ENCODE assay signal across 13 cellular contexts in genomic region chr10:102455893-102456471, GRCh38. TPM values are rescaled to one million over a fixed set of nuclear protein-coding genes. Genes with fewer than 3 reads are reported as not detected.
DNase-seq lines count a peak whose midpoint lies in the region; ATAC-seq, FAIRE-seq and TF ChIP-seq lines count a peak whose summit lies in the region.
"Had no signal": no experiment of that assay in that cellular context is flagged by ENCODE, and none has a peak within 500 bp of the region (broad histone marks: within the 10 kb centered on the region; RNA-seq: fewer than 3 reads in every experiment).

No MANE protein-coding gene starts in this region.

- peaks cover 20% of the 10 kb centered on the region for H3K4me1 ChIP-seq in keratinocyte (ENCODE audit: control insufficient read depth, extremely low read depth, insufficient read depth, low read length)

- H3K79me2 ChIP-seq in keratinocyte (ENCODE audit: control insufficient read depth, insufficient read depth, low read length), result no peaks in the 10 kb centered on the region

- WGBS in lower leg skin, 2 donors, result 59 to 72% methylated on average over 7 of the region's 7 CpGs

- ATAC-seq in activated naive CD8-positive, alpha-beta T cell treated with anti-CD3 and anti-CD28 coated beads, Interleukin-2, amount 50 U/mL, for 24 hours, result no peak
- no peak for ATAC-seq in natural killer cell treated with Interleukin-12 subunit alpha and Interleukin-12 subunit beta and Interleukin-15 and Interleukin-18, amount 100 ng/mL, for 72 hours
- ATAC-seq: stimulated activated naive CD8-positive, alpha-beta T cell treated with anti-CD3 and anti-CD28 coated beads, Interleukin-15, amount 100 ng/mL, for 72 hours had no signal

- H4K20me1 ChIP-seq in keratinocyte (ENCODE audit: control insufficient read depth, extremely low read depth, insufficient read depth, low read length), result no peaks in the 10 kb centered on the region

- H2AFZ ChIP-seq in keratinocyte (ENCODE audit: control insufficient read depth, low read length), result no peak overlapping the region

- H3K27me3 Mint-ChIP-seq in HFFc6 (ENCODE audit: insufficient read depth), result peaks cover 11% of the 10 kb centered on the region
- H3K27me3 Mint-ChIP-seq in activated naive CD8-positive, alpha-beta T cell treated with anti-CD3 and anti-CD28 coated beads, Interleukin-2, amount 50 U/mL, for 24 hours, result no peaks in the 10 kb centered on the region
- H3K27me3 Mint-ChIP-seq in natural killer cell treated with Interleukin-12 subunit alpha and Interleukin-12 subunit beta and Interleukin-15 and Interleukin-18, amount 100 ng/mL, for 72 hours, result no peaks in the 10 kb centered on the region
- H3K27me3 Mint-ChIP-seq: dendritic cell treated with granulocyte-macrophage colony-stimulating factor and Interleukin-4, amounts not matched to agents 40 ng/mL and 50 ng/mL, for 4 days; stimulated activated naive CD8-positive, alpha-beta T cell treated with anti-CD3 and anti-CD28 coated beads, Interleukin-15, amount 100 ng/mL, for 72 hours had no signal

- dilution Hi-C loops in keratinocyte (cut with MboI; ENCODE audit: extremely low pct_ligation_motif_present, low sequenced_read_pairs), result no loop called here

- TF ChIP-seq CTCF in AG09319 (IDR thresholded peaks at IDR 0.05; ENCODE audit: low read depth, low read length) (no peak), HFFc6 (IDR thresholded peaks at IDR 0.05) (no peak), keratinocyte (optimal IDR thresholded peaks at IDR 0.05 in 1 of 3, IDR thresholded peaks at IDR 0.05 in 1 of 3, conservative IDR thresholded peaks at IDR 0.05 in 1 of 3; ENCODE audit: extremely low read depth in 1 of 3, insufficient read depth in 2 of 3, low read length in 3 of 3) (no peak), lower leg skin (IDR thresholded peaks at IDR 0.05) (no peak)

- TF ChIP-seq POLR2A in lower leg skin (IDR thresholded peaks at IDR 0.05), result no peak

- H3K9ac ChIP-seq in keratinocyte (ENCODE audit: control insufficient read depth, extremely low read depth, insufficient read depth, low read length), result no peak overlapping the region

- no peaks in the 10 kb centered on the region for H3K9me3 ChIP-seq in keratinocyte (ENCODE audit: control insufficient read depth, low read depth, low read length)

- no peak for FAIRE-seq in keratinocyte (lab: Jason Lieb, UNC)
- FAIRE-seq: small intestine had no signal

- peaks cover 51% of the 10 kb centered on the region for H3K4me1 Mint-ChIP-seq in HFFc6 (ENCODE audit: low read depth)
- H3K4me1 Mint-ChIP-seq in activated naive CD8-positive, alpha-beta T cell treated with anti-CD3 and anti-CD28 coated beads, Interleukin-2, amount 50 U/mL, for 24 hours, result peaks cover 38% of the 10 kb centered on the region
- peaks cover 19 to 20% of the 10 kb centered on the region in 2 donors for H3K4me1 Mint-ChIP-seq in natural killer cell treated with Interleukin-12 subunit alpha and Interleukin-12 subunit beta and Interleukin-15 and Interleukin-18, amount 100 ng/mL, for 72 hours (ENCODE audit: low read depth in 2 of 2)

- peak overlapping the region; percentile 77 for H3K27ac Mint-ChIP-seq in HFFc6
- H3K27ac Mint-ChIP-seq in activated naive CD8-positive, alpha-beta T cell treated with anti-CD3 and anti-CD28 coated beads, Interleukin-2, amount 50 U/mL, for 24 hours, result peak overlapping the region; percentile 74
- H3K27ac Mint-ChIP-seq in natural killer cell treated with Interleukin-12 subunit alpha and Interleukin-12 subunit beta and Interleukin-15 and Interleukin-18, amount 100 ng/mL, for 72 hours, result peak overlapping the region in 1 of 2 donors; percentile 33
- H3K27ac Mint-ChIP-seq: dendritic cell treated with granulocyte-macrophage colony-stimulating factor and Interleukin-4, amounts not matched to agents 40 ng/mL and 50 ng/mL, for 4 days had no signal

- no peaks in the 10 kb centered on the region for H3K27me3 ChIP-seq in keratinocyte (ENCODE audit: control insufficient read depth, extremely low read depth, insufficient read depth, low read length)

- peaks cover 3% of the 10 kb centered on the region for H3K9me1 ChIP-seq in keratinocyte (ENCODE audit: control insufficient read depth, extremely low read depth, insufficient read depth, low read length)

- H3K4me3 ChIP-seq in keratinocyte (ENCODE audit: control insufficient read depth in 2 of 3, extremely low read depth in 1 of 3, insufficient read depth in 2 of 3, low read depth in 1 of 3, low read length in 3 of 3) (no peak overlapping the region), lower leg skin (ENCODE audit: low read depth, poor library complexity, severe bottlenecking) (no peak overlapping the region)

- peak overlapping the region; percentile 24 for H3K27ac ChIP-seq in keratinocyte (ENCODE audit: control insufficient read depth, insufficient read depth, low read length)

- H3K36me3 Mint-ChIP-seq in HFFc6 (ENCODE audit: low read depth), result peaks cover 5% of the 10 kb centered on the region; the same call in 1 of the 2 replicates
- peaks cover 25% of the 10 kb centered on the region for H3K36me3 Mint-ChIP-seq in activated naive CD8-positive, alpha-beta T cell treated with anti-CD3 and anti-CD28 coated beads, Interleukin-2, amount 50 U/mL, for 24 hours (ENCODE audit: low read depth)
- H3K36me3 Mint-ChIP-seq in natural killer cell treated with Interleukin-12 subunit alpha and Interleukin-12 subunit beta and Interleukin-15 and Interleukin-18, amount 100 ng/mL, for 72 hours, result peaks cover 7% of the 10 kb centered on the region

- no peak overlapping the region for H3K4me3 Mint-ChIP-seq in HFFc6
- H3K4me3 Mint-ChIP-seq in activated naive CD8-positive, alpha-beta T cell treated with anti-CD3 and anti-CD28 coated beads, Interleukin-2, amount 50 U/mL, for 24 hours, result no peak overlapping the region
- H3K4me3 Mint-ChIP-seq in natural killer cell treated with Interleukin-12 subunit alpha and Interleukin-12 subunit beta and Interleukin-15 and Interleukin-18, amount 100 ng/mL, for 72 hours, result no peak overlapping the region
- H3K4me3 Mint-ChIP-seq: dendritic cell treated with granulocyte-macrophage colony-stimulating factor and Interleukin-4, amounts not matched to agents 40 ng/mL and 50 ng/mL, for 4 days; stimulated activated naive CD8-positive, alpha-beta T cell treated with anti-CD3 and anti-CD28 coated beads, Interleukin-15, amount 100 ng/mL, for 72 hours had no signal

- no peaks in the 10 kb centered on the region for H3K9me3 Mint-ChIP-seq in HFFc6
- H3K9me3 Mint-ChIP-seq in activated naive CD8-positive, alpha-beta T cell treated with anti-CD3 and anti-CD28 coated beads, Interleukin-2, amount 50 U/mL, for 24 hours, result no peaks in the 10 kb centered on the region
- H3K9me3 Mint-ChIP-seq in natural killer cell treated with Interleukin-12 subunit alpha and Interleukin-12 subunit beta and Interleukin-15 and Interleukin-18, amount 100 ng/mL, for 72 hours, result no peaks in the 10 kb centered on the region
- H3K9me3 Mint-ChIP-seq: dendritic cell treated with granulocyte-macrophage colony-stimulating factor and Interleukin-4, amounts not matched to agents 40 ng/mL and 50 ng/mL, for 4 days; stimulated activated naive CD8-positive, alpha-beta T cell treated with anti-CD3 and anti-CD28 coated beads, Interleukin-15, amount 100 ng/mL, for 72 hours had no signal

- DNase-seq in AG09319 (ENCODE audit: extremely low read depth, low read depth) (peak; percentile 69), HFFc6 (peak; percentile 67), keratinocyte (ENCODE audit: low read depth, low spot score) (no peak), NAMALWA (ENCODE audit: low spot score) (no peak), cerebellar nuclear complex (lab: John Stamatoyannopoulos, UW) (no peak), lower leg skin (ENCODE audit: low spot score in 2 of 2) (no peak)
- DNase-seq in activated naive CD8-positive, alpha-beta T cell treated with anti-CD3 and anti-CD28 coated beads, Interleukin-2, amount 50 U/mL, for 24 hours, result no peak
- no peak for DNase-seq in natural killer cell treated with Interleukin-12 subunit alpha and Interleukin-12 subunit beta and Interleukin-15 and Interleukin-18, amount 100 ng/mL, for 72 hours (ENCODE audit: low spot score)
- DNase-seq: left cardiac atrium; small intestine; stimulated activated naive CD8-positive, alpha-beta T cell treated with anti-CD3 and anti-CD28 coated beads, Interleukin-15, amount 100 ng/mL, for 72 hours had no signal

- intact Hi-C loops in lower leg skin (cut with DNase I; ENCODE audit: low total_unique reads), result no loop called here

- peaks cover 0 to 5% of the 10 kb centered on the region in 2 experiments for H3K36me3 ChIP-seq in keratinocyte (ENCODE audit: control insufficient read depth in 2 of 2, extremely low read depth in 1 of 2, insufficient read depth in 2 of 2, low read length in 2 of 2)

- H3K4me2 ChIP-seq in keratinocyte (ENCODE audit: control insufficient read depth, extremely low read depth, insufficient read depth, low read depth, low read length), result no peak overlapping the region

RNA-seq across cellular contexts. Expression of gene C10orf95, which starts 4.6 kb away (rescaled TPM):
- under 1 TPM in 1 of 6 experiments, not detected in 5; 0.12 TPM for total RNA-seq in HFFc6 (2021; fragmentation: NEBNext Ultra II Directional; extraction: Animal tissue kit (Norgen Biotek cat#: 25700))
- 0.60 to 0.81 TPM (median 0.63 TPM) in 3 replicates for polyA plus RNA-seq in keratinocyte
- 0.24 TPM for polyA plus RNA-seq in keratinocyte (2011; ENCODE audit: low read depth)
- polyA plus RNA-seq in keratinocyte (2011; cell fraction: cytosol; rRNA removed), result 0.43 and 0.78 TPM in 2 replicates
- polyA plus RNA-seq in keratinocyte (2011; cell fraction: nucleus; rRNA removed), result 0.27 and 0.52 TPM in 2 replicates
- polyA plus RNA-seq in keratinocyte (2012; ENCODE audit: low replicate concordance), result 0.83 and 2.1 TPM in 2 replicates
- polyA minus RNA-seq in keratinocyte, result 0.26 to 0.99 TPM (median 0.43 TPM) in 3 replicates
- not detected for polyA minus RNA-seq in keratinocyte (2011; cell fraction: cytosol; rRNA and poly(A)+ RNA removed)
- 0.39 and 0.42 TPM in 2 replicates for polyA minus RNA-seq in keratinocyte (2011; cell fraction: nucleus; rRNA and poly(A)+ RNA removed)
- total RNA-seq in natural killer cell treated with Interleukin-12 subunit alpha and Interleukin-12 subunit beta and Interleukin-15 and Interleukin-18, amount 100 ng/mL, for 72 hours, result under 1 TPM in 1 of 2 donors, not detected in 1; 0.98 TPM
- 10 to 100 TPM in 3 of 4 donors, 1 to 10 TPM in 1; 7.6 to 17.3 (median 11.5) TPM for total RNA-seq in lower leg skin
- total RNA-seq: G401, left cardiac atrium had no signal

RNA-seq across cellular contexts. Expression of gene CUEDC2, which starts 23.6 kb away (rescaled TPM):
- 10 to 100 TPM; 62.6 to 75.9 (median 72.5) TPM for total RNA-seq in HFFc6 (2021; fragmentation: NEBNext Ultra II Directional; extraction: Animal tissue kit (Norgen Biotek cat#: 25700))
- polyA plus RNA-seq in keratinocyte, result 35.8 to 77.3 TPM (median 46.6 TPM) in 3 replicates
- 12.7 TPM for polyA plus RNA-seq in keratinocyte (2011; ENCODE audit: low read depth)
- polyA plus RNA-seq in keratinocyte (2011; cell fraction: cytosol; rRNA removed), result 43.1 and 74.9 TPM in 2 replicates
- 57.2 and 68.1 TPM in 2 replicates for polyA plus RNA-seq in keratinocyte (2011; cell fraction: nucleus; rRNA removed)
- polyA plus RNA-seq in keratinocyte (2012; ENCODE audit: low replicate concordance), result 30.2 and 63.8 TPM in 2 replicates
- 30.5 to 34.5 TPM (median 33.6 TPM) in 3 replicates for polyA minus RNA-seq in keratinocyte
- polyA minus RNA-seq in keratinocyte (2011; cell fraction: cytosol; rRNA and poly(A)+ RNA removed), result 55.1 TPM
- polyA minus RNA-seq in keratinocyte (2011; cell fraction: nucleus; rRNA and poly(A)+ RNA removed), result 10.6 and 15.3 TPM in 2 replicates
- total RNA-seq in natural killer cell treated with Interleukin-12 subunit alpha and Interleukin-12 subunit beta and Interleukin-15 and Interleukin-18, amount 100 ng/mL, for 72 hours, result 10 to 100 TPM; 39.8 to 58.5 TPM
- 10 to 100 TPM; 30.3 to 51.2 (median 32.7) TPM for total RNA-seq in lower leg skin

RNA-seq across cellular contexts. Expression of gene FBXL15, which starts 35.3 kb away (rescaled TPM):
- total RNA-seq in HFFc6 (2021; fragmentation: NEBNext Ultra II Directional; extraction: Animal tissue kit (Norgen Biotek cat#: 25700)), result 10 to 100 TPM in 4 of 6 experiments, 1 to 10 TPM in 2; 9.2 to 13.2 (median 11.5) TPM
- 3.1 to 4.9 TPM (median 3.5 TPM) in 3 replicates for polyA plus RNA-seq in keratinocyte
- polyA plus RNA-seq in keratinocyte (2011; ENCODE audit: low read depth), result 1.6 TPM
- polyA plus RNA-seq in keratinocyte (2011; cell fraction: cytosol; rRNA removed), result 1.5 and 7.8 TPM in 2 replicates
- polyA plus RNA-seq in keratinocyte (2011; cell fraction: nucleus; rRNA removed), result 4.3 and 7.1 TPM in 2 replicates
- 4.7 and 5.6 TPM in 2 replicates for polyA plus RNA-seq in keratinocyte (2012; ENCODE audit: low replicate concordance)
- polyA minus RNA-seq in keratinocyte, result 0.33 to 0.74 TPM (median 0.66 TPM) in 3 replicates
- polyA minus RNA-seq in keratinocyte (2011; cell fraction: cytosol; rRNA and poly(A)+ RNA removed), result 8.4 TPM
- polyA minus RNA-seq in keratinocyte (2011; cell fraction: nucleus; rRNA and poly(A)+ RNA removed), result 2.8 and 3.0 TPM in 2 replicates
- total RNA-seq in natural killer cell treated with Interleukin-12 subunit alpha and Interleukin-12 subunit beta and Interleukin-15 and Interleukin-18, amount 100 ng/mL, for 72 hours, result 10 to 100 TPM; 22.0 to 23.7 TPM
- total RNA-seq in lower leg skin, result 10 to 100 TPM; 18.2 to 25.3 (median 19.1) TPM

RNA-seq across cellular contexts. Expression of gene PSD, which starts 37.4 kb away (rescaled TPM):
- 1 to 10 TPM in 2 of 6 experiments, under 1 TPM in 4; 0.37 to 1.4 (median 0.69) TPM for total RNA-seq in HFFc6 (2021; fragmentation: NEBNext Ultra II Directional; extraction: Animal tissue kit (Norgen Biotek cat#: 25700))
- polyA plus RNA-seq in keratinocyte, result 0.10 to 0.81 TPM (median 0.11 TPM) in 3 replicates
- 0.46 TPM for polyA plus RNA-seq in keratinocyte (2011; ENCODE audit: low read depth)
- 0.11 and 0.19 TPM in 2 replicates for polyA plus RNA-seq in keratinocyte (2011; cell fraction: cytosol; rRNA removed)
- 0.56 and 0.69 TPM in 2 replicates for polyA plus RNA-seq in keratinocyte (2011; cell fraction: nucleus; rRNA removed)
- 0.71 and 1.0 TPM in 2 replicates for polyA plus RNA-seq in keratinocyte (2012; ENCODE audit: low replicate concordance)
- 0.07 TPM in 1 of 3 replicates, not detected in the others for polyA minus RNA-seq in keratinocyte
- not detected for polyA minus RNA-seq in keratinocyte (2011; cell fraction: cytosol; rRNA and poly(A)+ RNA removed)
- polyA minus RNA-seq in keratinocyte (2011; cell fraction: nucleus; rRNA and poly(A)+ RNA removed), result 0.42 and 0.54 TPM in 2 replicates
- 1 to 10 TPM; 2.3 to 7.6 TPM for total RNA-seq in natural killer cell treated with Interleukin-12 subunit alpha and Interleukin-12 subunit beta and Interleukin-15 and Interleukin-18, amount 100 ng/mL, for 72 hours
- 1 to 10 TPM in 3 of 4 donors, under 1 TPM in 1; 0.56 to 4.5 (median 2.1) TPM for total RNA-seq in lower leg skin

RNA-seq across cellular contexts. Expression of gene ACTR1A, which starts 46.5 kb away (rescaled TPM):
- total RNA-seq in HFFc6 (2021; fragmentation: NEBNext Ultra II Directional; extraction: Animal tissue kit (Norgen Biotek cat#: 25700)), result 100 to 1,000 TPM; 125 to 175 (median 152) TPM
- 160 to 229 TPM (median 162 TPM) in 3 replicates for polyA plus RNA-seq in keratinocyte
- 21.8 TPM for polyA plus RNA-seq in keratinocyte (2011; ENCODE audit: low read depth)
- polyA plus RNA-seq in keratinocyte (2011; cell fraction: cytosol; rRNA removed), result 138 and 153 TPM in 2 replicates
- polyA plus RNA-seq in keratinocyte (2011; cell fraction: nucleus; rRNA removed), result 160 and 173 TPM in 2 replicates
- polyA plus RNA-seq in keratinocyte (2012; ENCODE audit: low replicate concordance), result 64.3 and 139 TPM in 2 replicates
- 163 to 238 TPM (median 196 TPM) in 3 replicates for polyA minus RNA-seq in keratinocyte
- polyA minus RNA-seq in keratinocyte (2011; cell fraction: cytosol; rRNA and poly(A)+ RNA removed), result 128 TPM
- 79.6 and 122 TPM in 2 replicates for polyA minus RNA-seq in keratinocyte (2011; cell fraction: nucleus; rRNA and poly(A)+ RNA removed)
- total RNA-seq in natural killer cell treated with Interleukin-12 subunit alpha and Interleukin-12 subunit beta and Interleukin-15 and Interleukin-18, amount 100 ng/mL, for 72 hours, result 100 to 1,000 TPM in 1 of 2 donors, 10 to 100 TPM in 1; 84.5 to 108 TPM
- total RNA-seq in lower leg skin, result 100 to 1,000 TPM in 2 of 4 donors, 10 to 100 TPM in 2; 77.7 to 131 (median 106) TPM

Comparison
In these comparisons a context has a peak if more than half of its experiments do, and no peak if none do; other contexts are left out.
1. DNase-seq: peak in AG09319 (single experiment) and HFFc6 (single experiment); none in activated naive CD8-positive, alpha-beta T cell treated with anti-CD3 and anti-CD28 coated beads, Interleukin-2, amount 50 U/mL, for 24 hours (single experiment), keratinocyte (single experiment), natural killer cell treated with Interleukin-12 subunit alpha and Interleukin-12 subunit beta and Interleukin-15 and Interleukin-18, amount 100 ng/mL, for 72 hours (single experiment), NAMALWA (single experiment), cerebellar nuclear complex (0 of 2) and lower leg skin (0 of 2).
2. RNA of gene C10orf95, which starts 4.6 kb away (total RNA-seq): 7.6 to 17.3 TPM in lower leg skin; 0.98 TPM in natural killer cell treated with Interleukin-12 subunit alpha and Interleukin-12 subunit beta and Interleukin-15 and Interleukin-18, amount 100 ng/mL, for 72 hours and 0.12 TPM in HFFc6; every median in the first group is over 4 times any median in the second.